Comparison of ENCODE assay signal across 10 cellular contexts in the genomic region with DNA sequence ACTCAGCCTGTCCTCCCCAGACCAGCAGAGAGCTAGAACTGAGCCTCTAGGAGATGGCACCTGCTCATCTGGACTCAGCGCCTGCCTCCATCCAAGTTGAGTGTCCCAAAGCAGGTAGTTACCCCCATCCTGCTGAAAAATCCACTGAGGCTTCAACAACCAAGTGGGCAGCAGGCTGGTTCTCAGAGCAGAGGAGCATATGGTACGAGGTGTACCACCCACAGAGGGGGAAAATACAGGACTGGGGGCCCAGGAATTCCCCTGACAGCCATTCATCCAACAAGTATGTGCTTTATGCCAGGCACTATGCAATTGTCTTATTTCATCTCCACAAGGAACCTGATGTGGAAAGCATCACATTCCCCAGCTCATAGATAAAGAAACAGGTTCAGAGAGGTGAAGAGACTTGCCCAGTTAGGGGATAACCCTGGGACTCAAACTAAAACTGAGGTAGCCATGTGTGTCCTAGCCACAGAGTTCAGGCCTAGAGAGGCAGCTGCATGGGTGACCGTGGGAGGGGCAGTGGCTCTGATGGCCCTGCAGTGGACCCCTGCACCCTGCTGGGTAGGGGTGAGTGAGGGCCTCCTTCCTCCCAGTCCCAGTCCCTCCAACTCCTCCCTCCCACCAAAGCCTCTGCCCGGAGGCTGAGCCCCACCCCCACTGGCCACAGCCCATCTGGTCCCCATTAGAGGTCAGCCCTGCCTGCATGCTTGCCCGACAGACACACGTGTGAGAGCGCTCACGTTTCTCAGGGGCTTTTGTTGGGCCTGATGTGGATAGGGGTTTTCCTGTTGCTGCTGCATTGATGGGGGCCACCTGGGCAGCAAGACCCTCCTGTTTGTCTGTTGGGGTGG. TPM values are rescaled to one million over a fixed set of nuclear protein-coding genes. Genes with fewer than 3 reads are reported as not detected.
DNase-seq lines count a peak whose midpoint lies in the region; ATAC-seq, FAIRE-seq and TF ChIP-seq lines count a peak whose summit lies in the region.
"Had no signal": no experiment of that assay in that cellular context is flagged by ENCODE, and none has a peak within 500 bp of the region (broad histone marks: within the 10 kb centered on the region; RNA-seq: fewer than 3 reads in every experiment).

No MANE protein-coding gene starts in this region.

- H3K36me3 Mint-ChIP-seq in naive thymus-derived CD4-positive, alpha-beta T cell, result no peaks in the 10 kb centered on the region
- H3K36me3 Mint-ChIP-seq in activated CD8-positive, alpha-beta T cell treated with anti-CD3 and anti-CD28 coated beads, Interleukin-2, amount 10 ng/mL, durations not matched to agents 7 days and 5 days (ENCODE audit: low read depth), result no peaks in the 10 kb centered on the region
- H3K36me3 Mint-ChIP-seq: memory B cell had no signal

- H3K9me3 Mint-ChIP-seq in naive thymus-derived CD4-positive, alpha-beta T cell, result no peaks in the 10 kb centered on the region
- H3K9me3 Mint-ChIP-seq in activated CD8-positive, alpha-beta T cell treated with anti-CD3 and anti-CD28 coated beads, Interleukin-2, amount 10 ng/mL, durations not matched to agents 7 days and 5 days (ENCODE audit: insufficient read depth), result no peaks in the 10 kb centered on the region
- H3K9me3 Mint-ChIP-seq: activated T-cell treated with anti-CD3 and anti-CD28 coated beads, Interleukin-2, amount 50 U/mL, for 72 hours; memory B cell had no signal

- TF ChIP-seq POLR2A in GM12878 (IDR thresholded peaks at IDR 0.05; ENCODE audit: low read depth, low read length) (0 out of 2 replicates have a peak, but pooled peaks have one; percentile 19), testis (IDR thresholded peaks at IDR 0.05) (no peak)

- CTCF ChIA-PET in GM12878 (lab: Yijun Ruan, JAX), result interaction anchor here (0.5 to 11.6 kb wide), 11 partner anchors 9 to 104 kb away, joined by 3 to 117 read pairs (median 4); a partner anchor contains a TSS
- CTCF ChIA-PET in naive thymus-derived CD4-positive, alpha-beta T cell (lab: Charles Lee), result no interaction called here
- CTCF ChIA-PET in activated CD8-positive, alpha-beta T cell treated with anti-CD3 and anti-CD28 coated beads, Interleukin-2, amount 10 ng/mL, durations not matched to agents 7 days and 5 days (lab: Charles Lee), result interaction anchor here (1.8 kb wide), 1 partner anchor 31 kb away, joined by 6 read pairs; no protein-coding TSS in a partner anchor

- RAD21 ChIA-PET in GM12878 (lab: Charles Lee; ENCODE audit: unreplicated experiment), result interaction anchor here (0.7 to 3.1 kb wide), 10 partner anchors 9 to 551 kb away, joined by 3 to 26 read pairs (median 6); a partner anchor contains a TSS

- WGBS in GM12878 (ENCODE audit: insufficient coverage, insufficient replicate concordance, low lambda C conversion rate, missing lambda C conversion rate), result 11% methylated on average over 8 of the region's 8 CpGs
- WGBS in testis, 2 donors, result 80 to 83% methylated on average over 3 to 8 of the region's 8 CpGs

- TF ChIP-seq RAD21 in GM12878 (IDR thresholded peaks at IDR 0.05; ENCODE audit: insufficient read depth, low read depth, low read length), result no peak

- ATAC-seq in GM19025 (IDR thresholded peaks at IDR 0.05; ENCODE audit: low read depth, unreplicated experiment) (peak; percentile 63), HG02885 (IDR thresholded peaks at IDR 0.05; ENCODE audit: poor library complexity, unreplicated experiment) (peak; percentile 76), GM12878 (peak; percentile 87)
- no peak for ATAC-seq in naive thymus-derived CD4-positive, alpha-beta T cell
- no peak for ATAC-seq in activated CD8-positive, alpha-beta T cell treated with anti-CD3 and anti-CD28 coated beads, Interleukin-2, amount 10 ng/mL, durations not matched to agents 7 days and 5 days

- POLR2A ChIA-PET in GM12878 (lab: Charles Lee), result interaction anchor here (0.5 to 3.3 kb wide), 6 partner anchors 8 to 221 kb away, joined by 3 to 10 read pairs (median 6); a partner anchor contains a TSS
- POLR2A ChIA-PET in naive thymus-derived CD4-positive, alpha-beta T cell (lab: Charles Lee), result no interaction called here
- POLR2A ChIA-PET in activated CD8-positive, alpha-beta T cell treated with anti-CD3 and anti-CD28 coated beads, Interleukin-2, amount 10 ng/mL, durations not matched to agents 7 days and 5 days (lab: Charles Lee), result no interaction called here

- FAIRE-seq in GM12878 (lab: Jason Lieb, UNC), result no peak

- peak in 1 of 2 experiments; percentile 28; a peak in 1 of 4 replicates for TF ChIP-seq EP300 in GM12878 (IDR thresholded peaks at IDR 0.05; ENCODE audit: borderline replicate concordance in 1 of 2, control insufficient read depth in 1 of 2, low read depth in 2 of 2, low read length in 2 of 2)

- H3K4me1 Mint-ChIP-seq in naive thymus-derived CD4-positive, alpha-beta T cell, result peaks cover 0 to 16% (median 14%) of the 10 kb centered on the region in 7 donors
- H3K4me1 Mint-ChIP-seq in activated CD8-positive, alpha-beta T cell treated with anti-CD3 and anti-CD28 coated beads, Interleukin-2, amount 10 ng/mL, durations not matched to agents 7 days and 5 days (ENCODE audit: low read depth), result peaks cover 11% of the 10 kb centered on the region

- TF ChIP-seq CTCF in GM12878 (IDR thresholded peaks at IDR 0.05 in 2 of 3, conservative IDR thresholded peaks at IDR 0.05 in 1 of 3; ENCODE audit: control insufficient read depth in 2 of 3, extremely low read depth in 1 of 3, insufficient read depth in 1 of 3, low read depth in 3 of 3, low read length in 3 of 3) (no peak), testis (IDR thresholded peaks at IDR 0.05) (no peak)

- no peak overlapping the region for H3K4me3 Mint-ChIP-seq in naive thymus-derived CD4-positive, alpha-beta T cell
- no peak overlapping the region for H3K4me3 Mint-ChIP-seq in activated CD8-positive, alpha-beta T cell treated with anti-CD3 and anti-CD28 coated beads, Interleukin-2, amount 10 ng/mL, durations not matched to agents 7 days and 5 days
- H3K4me3 Mint-ChIP-seq: activated T-cell treated with anti-CD3 and anti-CD28 coated beads, Interleukin-2, amount 50 U/mL, for 72 hours; memory B cell had no signal

- BruUV-seq in GM12878 (replicated peaks; lab: Mats Ljungman, UMichigan), result no TSS peak

- peak overlapping the region; percentile 59 for H3K27ac ChIP-seq in GM12878 (ENCODE audit: control insufficient read depth, insufficient read depth)
- peak overlapping the region; percentile 62 for H3K27ac ChIP-seq in stomach smooth muscle (ENCODE audit: low read length)
- H3K27ac ChIP-seq in testis, result no peak overlapping the region
- no peak overlapping the region for H3K27ac ChIP-seq in naive thymus-derived CD4-positive, alpha-beta T cell (ENCODE audit: low read depth, low read length)

- in situ Hi-C loops in GM12878 (cut with MboI), result no loop called here

- no peaks in the 10 kb centered on the region for H3K79me2 ChIP-seq in GM12878 (ENCODE audit: control insufficient read depth, insufficient read depth, low read length)

- H3K27ac Mint-ChIP-seq in naive thymus-derived CD4-positive, alpha-beta T cell, result no peak overlapping the region
- H3K27ac Mint-ChIP-seq in activated CD8-positive, alpha-beta T cell treated with anti-CD3 and anti-CD28 coated beads, Interleukin-2, amount 10 ng/mL, durations not matched to agents 7 days and 5 days, result no peak overlapping the region
- H3K27ac Mint-ChIP-seq: activated T-cell treated with anti-CD3 and anti-CD28 coated beads, Interleukin-2, amount 50 U/mL, for 72 hours; memory B cell had no signal

- intact Hi-C loops in GM12878 (cut with micrococcal nuclease; ENCODE audit: unreplicated experiment), result loop anchor here (2.0 kb wide), 1 partner anchor 30 kb away; no protein-coding TSS in a partner anchor
- intact Hi-C loops in testis (cut with DNase I; ENCODE audit: low total_unique reads), result no loop called here
- intact Hi-C loops in naive thymus-derived CD4-positive, alpha-beta T cell (cut with micrococcal nuclease), result no loop called here

- no peaks in the 10 kb centered on the region for H3K27me3 ChIP-seq in GM12878 (replicated peaks in 1 of 2; ENCODE audit: control insufficient read depth in 2 of 2, insufficient read depth in 2 of 2, low read length in 1 of 2)
- H3K27me3 ChIP-seq in stomach smooth muscle (ENCODE audit: control insufficient read depth in 1 of 2, insufficient read depth in 2 of 2, low read length in 2 of 2), result no peaks in the 10 kb centered on the region
- H3K27me3 ChIP-seq in testis, result no peaks in the 10 kb centered on the region
- no peaks in the 10 kb centered on the region for H3K27me3 ChIP-seq in naive thymus-derived CD4-positive, alpha-beta T cell (ENCODE audit: control insufficient read depth in 2 of 2, insufficient read depth in 2 of 2, low read length in 2 of 2)

- peak overlapping the region; percentile 37 for H2AFZ ChIP-seq in GM12878 (ENCODE audit: control insufficient read depth, low read depth, low read length)

- SMC1A ChIA-PET in GM12878 (lab: Charles Lee; ENCODE audit: uncharacterized antibody, unreplicated experiment), result interaction anchor here (0.7 to 4.3 kb wide), 8 partner anchors 8 to 234 kb away, joined by 3 to 33 read pairs (median 4); no protein-coding TSS in a partner anchor

- H3K9me3 ChIP-seq in GM12878 (replicated peaks; ENCODE audit: control insufficient read depth, insufficient read depth, low read length) (no peaks in the 10 kb centered on the region), stomach smooth muscle (ENCODE audit: control insufficient read depth in 2 of 2, low read length in 2 of 2) (no peaks in the 10 kb centered on the region), testis (no peaks in the 10 kb centered on the region)
- H3K9me3 ChIP-seq in naive thymus-derived CD4-positive, alpha-beta T cell (ENCODE audit: control insufficient read depth in 2 of 3, low read length in 3 of 3), result no peaks in the 10 kb centered on the region

- H3K27me3 Mint-ChIP-seq in naive thymus-derived CD4-positive, alpha-beta T cell, result peaks cover 7 to 12% (median 10%) of the 10 kb centered on the region in 5 donors
- H3K27me3 Mint-ChIP-seq in activated CD8-positive, alpha-beta T cell treated with anti-CD3 and anti-CD28 coated beads, Interleukin-2, amount 10 ng/mL, durations not matched to agents 7 days and 5 days (ENCODE audit: low read depth), result peaks cover 5% of the 10 kb centered on the region

- DNase-seq in GM12878 (ENCODE audit: low read depth, low spot score) (peak; percentile 55), testis (no peak)
- no peak for DNase-seq in naive thymus-derived CD4-positive, alpha-beta T cell
- DNase-seq in activated CD8-positive, alpha-beta T cell treated with anti-CD3 and anti-CD28 coated beads, Interleukin-2, amount 10 ng/mL, durations not matched to agents 7 days and 5 days, result no peak
- DNase-seq: activated T-cell treated with anti-CD3 and anti-CD28 coated beads, Interleukin-2, amount 50 U/mL, for 72 hours; Kasumi-1 had no signal

- H3K4me2 ChIP-seq in GM12878 (ENCODE audit: control insufficient read depth, insufficient read depth), result peak overlapping the region; percentile 54

- peaks cover 34% of the 10 kb centered on the region for H3K4me1 ChIP-seq in GM12878 (ENCODE audit: control insufficient read depth, insufficient read depth, low read length)
- peaks cover 71% of the 10 kb centered on the region for H3K4me1 ChIP-seq in stomach smooth muscle (ENCODE audit: control insufficient read depth, insufficient read depth, low read length)
- H3K4me1 ChIP-seq in testis, result peaks cover 11% of the 10 kb centered on the region
- peaks cover 0 to 4% of the 10 kb centered on the region in 2 donors for H3K4me1 ChIP-seq in naive thymus-derived CD4-positive, alpha-beta T cell (ENCODE audit: control insufficient read depth in 2 of 2, insufficient read depth in 2 of 2, low read length in 2 of 2)

- H3K4me3 ChIP-seq in GM12878 (no peak overlapping the region), stomach smooth muscle (ENCODE audit: low read length in 2 of 2) (no peak overlapping the region), testis (no peak overlapping the region)
- H3K4me3 ChIP-seq in naive thymus-derived CD4-positive, alpha-beta T cell (ENCODE audit: low read length), result no peak overlapping the region

- no peaks in the 10 kb centered on the region for H4K20me1 ChIP-seq in GM12878 (ENCODE audit: control insufficient read depth, insufficient read depth)

- H3K36me3 ChIP-seq in GM12878 (ENCODE audit: control insufficient read depth in 2 of 2, insufficient read depth in 2 of 2, low read length in 1 of 2) (no peaks in the 10 kb centered on the region), stomach smooth muscle (ENCODE audit: control insufficient read depth in 2 of 2, insufficient read depth in 2 of 2, low read length in 2 of 2) (peaks cover 39 to 71% of the 10 kb centered on the region in 2 donors), testis (ENCODE audit: low read depth, missing control alignments) (no peaks in the 10 kb centered on the region)
- H3K36me3 ChIP-seq in naive thymus-derived CD4-positive, alpha-beta T cell (ENCODE audit: control insufficient read depth in 2 of 3, insufficient read depth in 3 of 3, low read length in 3 of 3), result no peaks in the 10 kb centered on the region

- H3K9ac ChIP-seq in GM12878 (ENCODE audit: control insufficient read depth, insufficient read depth, low read length) (no peak overlapping the region), stomach smooth muscle (ENCODE audit: low read length in 2 of 2) (no peak overlapping the region)

RNA-seq across cellular contexts. Expression of a gene that starts 11.4 kb away (rescaled TPM):
- total RNA-seq in GM12878 (2013; cell fraction: nucleolus; rRNA removed), result 5.2 and 5.4 TPM in 2 replicates
- 0.22 and 0.62 TPM in 2 replicates for total RNA-seq in GM12878 (2014; rRNA removed)
- 0.18 TPM in 1 of 2 replicates, not detected in the other for total RNA-seq in GM12878 (2014; rRNA removed; fragmentation: Illumina TruSeq; extraction: Trizol)
- 0.24 and 0.36 TPM in 2 replicates for total RNA-seq in GM12878 (2021)
- not detected for polyA plus RNA-seq in GM12878 (2011; ENCODE audit: low read depth)
- polyA plus RNA-seq in GM12878 (2011; rRNA removed), result 0.69 and 1.7 TPM in 2 replicates
- 3.7 TPM in 2 replicates for polyA plus RNA-seq in GM12878 (2011; cell fraction: cytosol; rRNA removed)
- polyA plus RNA-seq in GM12878 (2011; cell fraction: nucleus; rRNA removed), result 9.9 and 11.1 TPM in 2 replicates
- 0.73 and 1.2 TPM in 2 replicates for polyA plus RNA-seq in GM12878 (2012)
- not detected in 2 replicates for polyA plus RNA-seq in GM12878 (2014; fragmentation: Illumina TruSeq; extraction: Trizol)
- polyA plus RNA-seq in GM12878 (2014; fragmentation: Nextera tagmentation; extraction: Ambion mirVana), result not detected
- 0.13 and 0.51 TPM in 2 replicates for polyA plus RNA-seq in GM12878 (2014; rRNA removed)
- polyA plus RNA-seq in GM12878 (2016; fragmentation: Nextera tagmentation; extraction: Ambion mirVana), result under 1 TPM; 0.39 to 0.86 TPM
- polyA minus RNA-seq in GM12878 (2011; rRNA and poly(A)+ RNA removed), result 0.80 and 1.6 TPM in 2 replicates
- 0.94 and 1.9 TPM in 2 replicates for polyA minus RNA-seq in GM12878 (2011; cell fraction: cytosol; rRNA and poly(A)+ RNA removed)
- 2.5 and 2.8 TPM in 2 replicates for polyA minus RNA-seq in GM12878 (2011; cell fraction: nucleus; rRNA and poly(A)+ RNA removed)
- 10 to 100 TPM; 11.8 to 18.5 TPM for total RNA-seq in testis
- 20.5 TPM for polyA plus RNA-seq in testis (ENCODE audit: insufficient read depth, low read depth, low replicate concordance)
- total RNA-seq in naive thymus-derived CD4-positive, alpha-beta T cell, result under 1 TPM in 1 of 5 experiments, not detected in 4; 0.99 TPM
- not detected for polyA plus RNA-seq in naive thymus-derived CD4-positive, alpha-beta T cell
- total RNA-seq in activated CD8-positive, alpha-beta T cell treated with anti-CD3 and anti-CD28 coated beads, Interleukin-2, amount 10 ng/mL, durations not matched to agents 7 days and 5 days, result not detected

RNA-seq across cellular contexts. Expression of a gene that starts 25.3 kb away (rescaled TPM):
- 0.44 TPM in 1 of 2 replicates, not detected in the other for total RNA-seq in GM12878 (2013; cell fraction: nucleolus; rRNA removed)
- total RNA-seq in GM12878 (2014; rRNA removed) (0.11 and 0.27 TPM in 2 replicates), GM12878 (2014; rRNA removed; fragmentation: Illumina TruSeq; extraction: Trizol) (0.09 TPM in 1 of 2 replicates, not detected in the other), GM12878 (2021) (0.13 and 0.21 TPM in 2 replicates), testis (1 to 10 TPM; 1.5 to 2.3 TPM)
- polyA plus RNA-seq in GM12878 (2011; ENCODE audit: low read depth), result not detected
- polyA plus RNA-seq in GM12878 (2011; rRNA removed) (0.06 and 0.10 TPM in 2 replicates), GM12878 (2014; fragmentation: Illumina TruSeq; extraction: Trizol) (0.04 and 0.17 TPM in 2 replicates), GM12878 (2014; fragmentation: Nextera tagmentation; extraction: Ambion mirVana) (under 1 TPM in 1 of 2 experiments, not detected in 1; 0.05 TPM), GM12878 (2014; rRNA removed) (0.04 and 0.61 TPM in 2 replicates), GM12878 (2016; fragmentation: Nextera tagmentation; extraction: Ambion mirVana) (under 1 TPM in 1 of 2 experiments, not detected in 1; 0.32 TPM), testis (ENCODE audit: insufficient read depth, low read depth, low replicate concordance) (1.1 TPM)
- polyA plus RNA-seq in GM12878 (2011; cell fraction: cytosol; rRNA removed), result 0.04 and 0.08 TPM in 2 replicates
- polyA plus RNA-seq in GM12878 (2011; cell fraction: nucleus; rRNA removed), result 0.29 and 0.39 TPM in 2 replicates
- polyA plus RNA-seq in GM12878 (2012), result 0.06 TPM in 1 of 2 replicates, not detected in the other
- 0.29 TPM in 1 of 2 replicates, not detected in the other for polyA minus RNA-seq in GM12878 (2011; rRNA and poly(A)+ RNA removed)
- 0.83 TPM in 1 of 2 replicates, not detected in the other for polyA minus RNA-seq in GM12878 (2011; cell fraction: cytosol; rRNA and poly(A)+ RNA removed)
- polyA minus RNA-seq in GM12878 (2011; cell fraction: nucleus; rRNA and poly(A)+ RNA removed), result 0.48 and 0.77 TPM in 2 replicates
- 1 to 10 TPM in 2 of 5 experiments, under 1 TPM in 1, not detected in 2; 0.29 to 7.5 (median 1.1) TPM for total RNA-seq in naive thymus-derived CD4-positive, alpha-beta T cell
- polyA plus RNA-seq in naive thymus-derived CD4-positive, alpha-beta T cell, result not detected
- total RNA-seq in activated CD8-positive, alpha-beta T cell treated with anti-CD3 and anti-CD28 coated beads, Interleukin-2, amount 10 ng/mL, durations not matched to agents 7 days and 5 days, result not detected

RNA-seq across cellular contexts. Expression of a gene that starts 41.3 kb away (rescaled TPM):
- total RNA-seq in GM12878 (2013; cell fraction: nucleolus; rRNA removed), result 72.1 and 75.2 TPM in 2 replicates
- total RNA-seq in GM12878 (2014; rRNA removed), result 6.9 and 7.7 TPM in 2 replicates
- total RNA-seq in GM12878 (2014; rRNA removed; fragmentation: Illumina TruSeq; extraction: Trizol), result 5.4 and 6.2 TPM in 2 replicates
- total RNA-seq in GM12878 (2021), result 7.3 and 7.9 TPM in 2 replicates
- 12.8 TPM for polyA plus RNA-seq in GM12878 (2011; ENCODE audit: low read depth)
- 7.2 and 7.6 TPM in 2 replicates for polyA plus RNA-seq in GM12878 (2011; rRNA removed)
- 7.4 and 8.9 TPM in 2 replicates for polyA plus RNA-seq in GM12878 (2011; cell fraction: cytosol; rRNA removed)
- polyA plus RNA-seq in GM12878 (2011; cell fraction: nucleus; rRNA removed), result 7.2 and 16.1 TPM in 2 replicates
- 11.7 and 12.9 TPM in 2 replicates for polyA plus RNA-seq in GM12878 (2012)
- polyA plus RNA-seq in GM12878 (2014; fragmentation: Illumina TruSeq; extraction: Trizol), result 4.9 and 6.0 TPM in 2 replicates
- polyA plus RNA-seq in GM12878 (2014; fragmentation: Nextera tagmentation; extraction: Ambion mirVana), result 10 to 100 TPM in 1 of 2 experiments, 1 to 10 TPM in 1; 9.1 to 10.6 TPM
- 4.7 and 5.7 TPM in 2 replicates for polyA plus RNA-seq in GM12878 (2014; rRNA removed)
- polyA plus RNA-seq in GM12878 (2016; fragmentation: Nextera tagmentation; extraction: Ambion mirVana), result 10 to 100 TPM in 1 of 2 experiments, 1 to 10 TPM in 1; 7.4 to 10.9 TPM
- polyA minus RNA-seq in GM12878 (2011; rRNA and poly(A)+ RNA removed), result 9.7 and 11.3 TPM in 2 replicates
- 2.1 and 2.3 TPM in 2 replicates for polyA minus RNA-seq in GM12878 (2011; cell fraction: cytosol; rRNA and poly(A)+ RNA removed)
- 2.5 and 4.0 TPM in 2 replicates for polyA minus RNA-seq in GM12878 (2011; cell fraction: nucleus; rRNA and poly(A)+ RNA removed)
- 10 to 100 TPM; 20.4 to 22.8 TPM for total RNA-seq in testis
- polyA plus RNA-seq in testis (ENCODE audit: insufficient read depth, low read depth, low replicate concordance), result 25.4 TPM
- 10 to 100 TPM in 1 of 5 experiments, 1 to 10 TPM in 1, under 1 TPM in 2, not detected in 1; 0.30 to 23.9 (median 0.99) TPM for total RNA-seq in naive thymus-derived CD4-positive, alpha-beta T cell
- not detected for polyA plus RNA-seq in naive thymus-derived CD4-positive, alpha-beta T cell
- 10 to 100 TPM; 11.4 to 13.5 TPM for total RNA-seq in activated CD8-positive, alpha-beta T cell treated with anti-CD3 and anti-CD28 coated beads, Interleukin-2, amount 10 ng/mL, durations not matched to agents 7 days and 5 days

Comparison
In these comparisons a context has a peak if more than half of its experiments do, and no peak if none do; other contexts are left out.
1. ATAC-seq: peak in GM19025 (single experiment), HG02885 (single experiment) and GM12878 (single experiment); none in naive thymus-derived CD4-positive, alpha-beta T cell (single experiment) and activated CD8-positive, alpha-beta T cell treated with anti-CD3 and anti-CD28 coated beads, Interleukin-2, amount 10 ng/mL, durations not matched to agents 7 days and 5 days (single experiment).
2. H3K27ac ChIP-seq: peak in GM12878 (single experiment) and stomach smooth muscle (single experiment); none in testis (0 of 2) and naive thymus-derived CD4-positive, alpha-beta T cell (single experiment).